In the genomic region with DNA sequence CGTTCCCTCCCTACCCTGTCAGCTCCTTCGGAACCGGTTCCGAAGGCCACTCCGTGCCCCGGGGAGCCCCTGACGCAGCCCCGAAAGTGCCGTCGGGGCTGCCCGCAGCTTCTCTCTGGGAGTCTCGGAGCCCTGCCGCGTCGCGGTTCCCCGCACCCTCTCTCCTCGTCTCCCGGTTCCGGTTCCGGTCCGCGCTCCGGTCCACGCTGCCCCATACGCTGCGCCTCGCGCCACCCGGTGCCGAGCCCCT, we compare ENCODE assay signal across 8 cellular contexts. TPM values are rescaled to one million over a fixed set of nuclear protein-coding genes. Genes with fewer than 3 reads are reported as not detected.
DNase-seq lines count a peak whose midpoint lies in the region; ATAC-seq and TF ChIP-seq lines count a peak whose summit lies in the region.

No MANE protein-coding gene starts in this region.

- DNase-seq in activated naive CD4-positive, alpha-beta T cell treated with Interleukin-2 at 50 U/mL for 16 hours, result peak; percentile 56
- peak; percentile 62 for DNase-seq in left ventricle myocardium inferior
- no peak for DNase-seq in gastrocnemius medialis
- no peak for DNase-seq in SHP77 (lab: John Stamatoyannopoulos, UW)
- DNase-seq in sciatic nerve (ENCODE audit: low spot score), result no peak
- no peak for DNase-seq in ecto neural progenitor cell (ENCODE audit: low spot score)

- no peaks in the 10 kb centered on the region for H3K9me3 ChIP-seq in left ventricle myocardium inferior (replicated peaks)
- H3K9me3 ChIP-seq in gastrocnemius medialis, result no peaks in the 10 kb centered on the region

- no peak for TF ChIP-seq CTCF in left ventricle myocardium inferior (IDR thresholded peaks at IDR 0.05; ENCODE audit: borderline replicate concordance)
- TF ChIP-seq CTCF in gastrocnemius medialis (IDR thresholded peaks at IDR 0.05 in 4 of 5, conservative IDR thresholded peaks at IDR 0.05 in 1 of 5), result no peak

- H3K27ac ChIP-seq in left ventricle myocardium inferior (replicated peaks), result peak overlapping the region; percentile 95
- peak overlapping the region; percentile 87 to 97 (median 94) for H3K27ac ChIP-seq in gastrocnemius medialis

- H3K27me3 ChIP-seq in left ventricle myocardium inferior (ENCODE audit: low read depth), result no peaks in the 10 kb centered on the region
- H3K27me3 ChIP-seq in gastrocnemius medialis, result no peaks in the 10 kb centered on the region

- H3K4me1 ChIP-seq in left ventricle myocardium inferior (peaks cover 51% of the 10 kb centered on the region), gastrocnemius medialis (peaks cover 17 to 29% of the 10 kb centered on the region in 2 donors)

- TF ChIP-seq EP300 in Ishikawa (IDR thresholded peaks at IDR 0.05; ENCODE audit: borderline replicate concordance), result no peak

- in situ Hi-C loops in gastrocnemius medialis (cut with MboI; ENCODE audit: low sequenced_read_pairs in 4 of 4), result loop anchor here in 1 of 4 donors (25.0 kb wide), 1 partner anchor 111 kb away; the partner anchor contains the start of genes BSCL2 and GNG3

- H3K4me3 ChIP-seq in left ventricle myocardium inferior (peak overlapping the region; percentile 80), gastrocnemius medialis (peak overlapping the region; percentile 84 to 99 (median 98))

- intact Hi-C loops in left ventricle myocardium inferior (cut with micrococcal nuclease), result no loop called here
- intact Hi-C loops in gastrocnemius medialis (cut with DNase I; ENCODE audit: low total_unique reads), result loop anchor here (1.0 to 5.0 kb wide), 6 partner anchors 9 to 204 kb away; partner anchors contain the start of genes BSCL2, GNG3 and UBXN1
- intact Hi-C loops in sciatic nerve (cut with DNase I), result loop anchor here (1.0 kb wide), 1 partner anchor 95 kb away; no protein-coding TSS in a partner anchor

- TF ChIP-seq POLR2A in gastrocnemius medialis (IDR thresholded peaks at IDR 0.05), result no peak

- TF ChIP-seq RAD21 in Ishikawa (IDR thresholded peaks at IDR 0.05; ENCODE audit: low read depth), result no peak

- H3K36me3 ChIP-seq in left ventricle myocardium inferior, result peaks cover 41% of the 10 kb centered on the region
- H3K36me3 ChIP-seq in gastrocnemius medialis, result peaks cover 0 to 44% of the 10 kb centered on the region in 2 donors

- peak; percentile 23 for ATAC-seq in GM18511 (IDR thresholded peaks at IDR 0.05; ENCODE audit: unreplicated experiment)
- peak in 1 of 2 donors; percentile 10 for ATAC-seq in gastrocnemius medialis
- no peak for ATAC-seq in sciatic nerve

TF ChIP-seq in Ishikawa, 13 proteins besides CTCF, POLR2A, EP300 and RAD21:
- TF ChIP-seq FOXM1 (IDR thresholded peaks at IDR 0.05; ENCODE audit: borderline replicate concordance, low read depth), result no peak
- TF ChIP-seq, protein P1, sequence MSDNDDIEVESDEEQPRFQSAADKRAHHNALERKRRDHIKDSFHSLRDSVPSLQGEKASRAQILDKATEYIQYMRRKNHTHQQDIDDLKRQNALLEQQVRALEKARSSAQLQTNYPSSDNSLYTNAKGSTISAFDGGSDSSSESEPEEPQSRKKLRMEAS (IDR thresholded peaks at IDR 0.05), result peak; percentile 86
- 0 out of 2 replicates have a peak, but pooled peaks have one; percentile 2 for TF ChIP-seq TAF1 (IDR thresholded peaks at IDR 0.05; ENCODE audit: low read depth)
- TF ChIP-seq YY1 (IDR thresholded peaks at IDR 0.05; ENCODE audit: low read depth), result no peak; the same call in 1 of the 2 replicates

RNA-seq across cellular contexts. Expression of gene MTA2, which starts 0.6 kb away (rescaled TPM):
- total RNA-seq in left ventricle myocardium inferior (26.3 TPM), gastrocnemius medialis (10 to 100 TPM; 28.0 to 47.1 (median 31.7) TPM), sciatic nerve (86.6 TPM)

RNA-seq across cellular contexts. Expression of gene TUT1, which starts 9.7 kb away (rescaled TPM):
- 12.5 TPM for total RNA-seq in left ventricle myocardium inferior
- 10 to 100 TPM in 3 of 4 donors, 1 to 10 TPM in 1; 7.8 to 15.7 (median 11.7) TPM for total RNA-seq in gastrocnemius medialis
- 20.7 TPM for total RNA-seq in sciatic nerve

RNA-seq across cellular contexts. Expression of gene EML3, which starts 11.5 kb away (rescaled TPM):
- total RNA-seq in left ventricle myocardium inferior (14.6 TPM), gastrocnemius medialis (1 to 10 TPM; 4.7 to 7.9 (median 7.0) TPM), sciatic nerve (113 TPM)

RNA-seq across cellular contexts. Expression of gene ROM1, which starts 12.0 kb away (rescaled TPM):
- total RNA-seq in left ventricle myocardium inferior, result 2.0 TPM
- total RNA-seq in gastrocnemius medialis, result 1 to 10 TPM; 1.6 to 3.7 (median 2.7) TPM
- 15.2 TPM for total RNA-seq in sciatic nerve

RNA-seq across cellular contexts. Expression of gene B3GAT3, which starts 20.7 kb away (rescaled TPM):
- 13.2 TPM for total RNA-seq in left ventricle myocardium inferior
- total RNA-seq in gastrocnemius medialis, result 10 to 100 TPM in 2 of 4 donors, 1 to 10 TPM in 2; 4.4 to 21.4 (median 9.8) TPM
- 38.7 TPM for total RNA-seq in sciatic nerve

Comparison
In these comparisons a context has a peak if more than half of its experiments do, and no peak if none do; other contexts are left out.
1. DNase-seq: peak in activated naive CD4-positive, alpha-beta T cell treated with Interleukin-2 at 50 U/mL for 16 hours (single experiment) and left ventricle myocardium inferior (single experiment); none in gastrocnemius medialis (0 of 2), SHP77 (0 of 2), sciatic nerve (single experiment) and ecto neural progenitor cell (single experiment).